Comparison of ENCODE assay signal across 2 cellular contexts in the genomic region with DNA sequence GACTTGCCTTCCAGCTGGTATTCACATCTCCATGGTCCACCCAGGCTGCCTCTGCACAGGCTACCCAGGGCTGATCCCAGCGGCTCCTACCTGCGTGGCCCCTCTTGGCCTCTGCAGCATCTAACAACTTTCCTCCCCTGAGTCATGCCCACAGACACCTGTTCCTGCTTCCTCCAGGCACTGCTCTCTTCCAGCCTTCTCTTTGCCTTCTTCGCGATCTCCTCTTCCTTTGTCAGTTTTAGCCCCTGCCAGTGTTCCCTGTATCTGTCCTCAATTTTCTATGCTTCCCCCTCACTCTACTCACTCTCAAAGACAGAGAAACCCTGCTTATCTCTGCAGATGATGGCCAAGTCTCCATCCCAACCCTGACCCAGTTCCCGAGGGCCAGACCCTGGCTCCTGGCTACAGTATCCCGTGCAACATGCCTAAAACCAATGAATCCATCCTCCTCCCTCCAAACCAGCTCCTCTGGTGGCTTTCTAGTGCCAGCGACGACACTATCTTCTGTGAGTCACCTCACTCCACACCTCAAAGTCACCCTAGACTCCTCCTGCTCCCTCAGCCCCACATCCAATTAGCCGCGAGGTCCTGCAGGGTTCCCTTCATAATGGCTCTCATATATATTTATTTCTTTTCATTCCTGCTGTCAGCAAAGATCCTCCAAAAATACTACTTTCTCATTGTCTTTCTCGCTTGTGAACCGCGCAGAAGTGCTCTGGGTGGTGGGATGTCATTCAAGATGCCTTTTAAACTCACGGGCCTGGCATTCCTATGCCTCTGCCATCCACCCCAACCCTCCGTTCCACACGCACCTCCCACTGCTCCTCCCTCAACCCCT.
A peak's percentile ranks its signal among the peaks of the same experiment; 100 is the strongest.
TF ChIP-seq lines count a peak whose summit lies in the region.

No MANE protein-coding gene starts in this region.

TF ChIP-seq in HEK293, 187 proteins besides CTCF, POLR2A, EP300 and RAD21:
- TF ChIP-seq ZSCAN18 (tag by site-specific recombination; IDR thresholded peaks at IDR 0.05) (0 out of 2 replicates have a peak, but pooled peaks have one; percentile 2), SCRT2 (tag by site-specific recombination; IDR thresholded peaks at IDR 0.05) (0 out of 2 replicates have a peak, but pooled peaks have one; percentile 46), FEZF1 (tag by site-specific recombination; IDR thresholded peaks at IDR 0.05) (peak; percentile 28; the same call in 1 of the 2 replicates), SP3 (tag by site-specific recombination; IDR thresholded peaks at IDR 0.05) (no peak), OSR2 (tag by site-specific recombination; IDR thresholded peaks at IDR 0.05) (no peak), ZNF398 (tag by site-specific recombination; IDR thresholded peaks at IDR 0.05) (no peak), ZNF76 (tag by site-specific recombination; IDR thresholded peaks at IDR 0.05; ENCODE audit: borderline replicate concordance, low read depth) (no peak)

TF ChIP-seq in K562, 482 proteins besides CTCF, POLR2A, EP300 and RAD21 (continued from another document and continues in another):
- TF ChIP-seq ESRRB (CRISPR knock-in tag; IDR thresholded peaks at IDR 0.05; ENCODE audit: borderline replicate concordance) (peak; percentile 73; the same call in 1 of the 2 replicates), CHD1 (IDR thresholded peaks at IDR 0.05; ENCODE audit: low read length) (peak; percentile 58), ZNF263 (CRISPR knock-in tag; IDR thresholded peaks at IDR 0.05; ENCODE audit: borderline replicate concordance) (peak; percentile 87), NR2C2 (CRISPR knock-in tag; IDR thresholded peaks at IDR 0.05) (peak; percentile 40), NR2C2 (tag; IDR thresholded peaks at IDR 0.05) (peak; percentile 59), ATF6 (CRISPR knock-in tag; IDR thresholded peaks at IDR 0.05) (no peak), CBFA2T3 (IDR thresholded peaks at IDR 0.05) (peak; percentile 19; the same call in 1 of the 2 replicates), HCFC1 (IDR thresholded peaks at IDR 0.05; ENCODE audit: low read depth, low read length) (0 out of 2 replicates have a peak, but pooled peaks have one; percentile 13), L3MBTL2 (IDR thresholded peaks at IDR 0.05) (peak; percentile 58; the same call in 1 of the 2 replicates), BCL6 (CRISPR knock-in tag; IDR thresholded peaks at IDR 0.05) (peak; percentile 14; the same call in 1 of the 2 replicates), MTA2 (IDR thresholded peaks at IDR 0.05; ENCODE audit: low read depth) (peak; percentile 6; the same call in 1 of the 2 replicates), ZNF512 (tag; IDR thresholded peaks at IDR 0.05) (peak; percentile 97), E2F6 (IDR thresholded peaks at IDR 0.05; ENCODE audit: borderline replicate concordance in 1 of 2, extremely low read depth in 1 of 2, insufficient read depth in 1 of 2, insufficient read length in 1 of 2, low read depth in 1 of 2, low read length in 1 of 2, poor library complexity in 1 of 2, severe bottlenecking in 1 of 2) (peak in 1 of 2 experiments; percentile 25), ZNF407 (IDR thresholded peaks at IDR 0.05; ENCODE audit: low read depth) (peak; percentile 3; the same call in 1 of the 2 replicates), JUND (IDR thresholded peaks at IDR 0.05; ENCODE audit: borderline replicate concordance, low read depth, low read length) (peak; percentile 81), JUND (tag; IDR thresholded peaks at IDR 0.05; ENCODE audit: borderline replicate concordance, low read depth, low read length) (peak; percentile 71; the same call in 2 of the 3 replicates), ARID1B (IDR thresholded peaks at IDR 0.05) (peak; percentile 42; the same call in 1 of the 2 replicates), MEIS2 (IDR thresholded peaks at IDR 0.05; ENCODE audit: partially characterized antibody) (peak; percentile 57), JUN (IDR thresholded peaks at IDR 0.05; ENCODE audit: borderline replicate concordance, low read depth, low read length) (peak; percentile 67; the same call in 1 of the 2 replicates), JUN (CRISPR knock-in tag; IDR thresholded peaks at IDR 0.05; ENCODE audit: borderline replicate concordance) (0 out of 2 replicates have a peak, but pooled peaks have one; percentile 70), ZNF398 (CRISPR knock-in tag; IDR thresholded peaks at IDR 0.05) (no peak), FOS (IDR thresholded peaks at IDR 0.05; ENCODE audit: extremely low read depth, insufficient read length) (peak; percentile 13), RCOR1 (IDR thresholded peaks at IDR 0.05; ENCODE audit: borderline replicate concordance in 1 of 2, low read depth in 2 of 2, low read length in 2 of 2) (peak in 1 of 2 experiments; percentile 50; a peak in 3 of 4 replicates), ZNF77 (CRISPR knock-in tag; IDR thresholded peaks at IDR 0.05) (0 out of 2 replicates have a peak, but pooled peaks have one; percentile 44), GATAD2A (IDR thresholded peaks at IDR 0.05) (0 out of 2 replicates have a peak, but pooled peaks have one; percentile 55)
- TF ChIP-seq, protein P1, sequence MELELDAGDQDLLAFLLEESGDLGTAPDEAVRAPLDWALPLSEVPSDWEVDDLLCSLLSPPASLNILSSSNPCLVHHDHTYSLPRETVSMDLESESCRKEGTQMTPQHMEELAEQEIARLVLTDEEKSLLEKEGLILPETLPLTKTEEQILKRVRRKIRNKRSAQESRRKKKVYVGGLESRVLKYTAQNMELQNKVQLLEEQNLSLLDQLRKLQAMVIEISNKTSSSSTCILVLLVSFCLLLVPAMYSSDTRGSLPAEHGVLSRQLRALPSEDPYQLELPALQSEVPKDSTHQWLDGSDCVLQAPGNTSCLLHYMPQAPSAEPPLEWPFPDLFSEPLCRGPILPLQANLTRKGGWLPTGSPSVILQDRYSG (tag; conservative IDR thresholded peaks at IDR 0.05; ENCODE audit: low read depth) = 0 out of 2 replicates have a peak, but pooled peaks have one; percentile 38
- TF ChIP-seq, protein P2, sequence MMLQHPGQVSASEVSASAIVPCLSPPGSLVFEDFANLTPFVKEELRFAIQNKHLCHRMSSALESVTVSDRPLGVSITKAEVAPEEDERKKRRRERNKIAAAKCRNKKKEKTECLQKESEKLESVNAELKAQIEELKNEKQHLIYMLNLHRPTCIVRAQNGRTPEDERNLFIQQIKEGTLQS (IDR thresholded peaks at IDR 0.05) = peak; percentile 67
- TF ChIP-seq, protein P2 (CRISPR knock-in tag; conservative IDR thresholded peaks at IDR 0.05) = no peak
